1 cellular context compared by ENCODE assay signal in genomic region chr7:15669443-15669842, GRCh38.
TF ChIP-seq lines count a peak whose summit lies in the region.

No MANE protein-coding gene starts in this region.

TF ChIP-seq in GM23338, 12 proteins besides CTCF, POLR2A, EP300 and RAD21 (continued from another document):
- TF ChIP-seq ETS1 (IDR thresholded peaks at IDR 0.05) (no peak), EZH2 (IDR thresholded peaks at IDR 0.05; ENCODE audit: low read depth, unreplicated experiment) (no peak), STAT1 (IDR thresholded peaks at IDR 0.05; ENCODE audit: unreplicated experiment) (no peak), ZNF462 (CRISPR knock-in tag; IDR thresholded peaks at IDR 0.05) (no peak), POLR2AphosphoS5 (IDR thresholded peaks at IDR 0.05; ENCODE audit: low read depth) (no peak)
TF ChIP-seq in GM23338: peak in this region for 0.
